Comparison of ENCODE assay signal across 18 cellular contexts in genomic region chr10:56624082-56624481, GRCh38.
A peak's percentile ranks its signal among the peaks of the same experiment; 100 is the strongest.
DNase-seq lines count a peak whose midpoint lies in the region; ATAC-seq lines count a peak whose summit lies in the region.
"Had no signal": no experiment of that assay in that cellular context is flagged by ENCODE, and none has a peak within 500 bp of the region (broad histone marks: within the 10 kb centered on the region; RNA-seq: fewer than 3 reads in every experiment).

No MANE protein-coding gene starts in this region.

- H3K27ac Mint-ChIP-seq in activated naive CD8-positive, alpha-beta T cell treated with anti-CD3 and anti-CD28 coated beads, Interleukin-2, amount 50 U/mL, for 24 hours = no peak overlapping the region
- H3K27ac Mint-ChIP-seq: neural progenitor cell had no signal

- no peaks in the 10 kb centered on the region for H3K36me3 Mint-ChIP-seq in activated naive CD8-positive, alpha-beta T cell treated with anti-CD3 and anti-CD28 coated beads, Interleukin-2, amount 50 U/mL, for 24 hours (ENCODE audit: low read depth)
- H3K36me3 Mint-ChIP-seq: neural progenitor cell had no signal

- H3K9me3 Mint-ChIP-seq in activated naive CD8-positive, alpha-beta T cell treated with anti-CD3 and anti-CD28 coated beads, Interleukin-2, amount 50 U/mL, for 24 hours = peaks cover 4% of the 10 kb centered on the region
- H3K9me3 Mint-ChIP-seq: neural progenitor cell had no signal

- DNase-seq in middle frontal gyrus (ENCODE audit: extremely low spot score, low spot score) (no peak), AG08396 (ENCODE audit: low spot score) (no peak), mucosa of gallbladder (ENCODE audit: low spot score) (no peak)
- DNase-seq in activated naive CD8-positive, alpha-beta T cell treated with anti-CD3 and anti-CD28 coated beads, Interleukin-2, amount 50 U/mL, for 24 hours = no peak
- DNase-seq: activated CD8-positive, alpha-beta memory T cell treated with anti-CD3 and anti-CD28 coated beads, Interleukin-2, amount 50 U/mL, for 4 hours; BE2C; EL; hippocampal formation; Karpas-422; left ventricle myocardium inferior; NCI-H2029 treated with DMSO at 0.1 percent for 48 hours; substantia nigra; WERI-Rb-1 had no signal

- H3K27me3 Mint-ChIP-seq in activated naive CD8-positive, alpha-beta T cell treated with anti-CD3 and anti-CD28 coated beads, Interleukin-2, amount 50 U/mL, for 24 hours = no peaks in the 10 kb centered on the region

- ATAC-seq in GM18861 (IDR thresholded peaks at IDR 0.05; ENCODE audit: unreplicated experiment) (peak; percentile 60), GM21423 (IDR thresholded peaks at IDR 0.05; ENCODE audit: unreplicated experiment) (peak; percentile 76), HG02943 (IDR thresholded peaks at IDR 0.05; ENCODE audit: low read depth, unreplicated experiment) (peak; percentile 65), HG03571 (IDR thresholded peaks at IDR 0.05; ENCODE audit: unreplicated experiment) (peak; percentile 55)
- no peak for ATAC-seq in activated naive CD8-positive, alpha-beta T cell treated with anti-CD3 and anti-CD28 coated beads, Interleukin-2, amount 50 U/mL, for 24 hours

- peaks cover 10% of the 10 kb centered on the region for H3K4me1 Mint-ChIP-seq in activated naive CD8-positive, alpha-beta T cell treated with anti-CD3 and anti-CD28 coated beads, Interleukin-2, amount 50 U/mL, for 24 hours
- H3K4me1 Mint-ChIP-seq: neural progenitor cell had no signal

- H3K4me3 Mint-ChIP-seq in activated naive CD8-positive, alpha-beta T cell treated with anti-CD3 and anti-CD28 coated beads, Interleukin-2, amount 50 U/mL, for 24 hours = no peak overlapping the region
- H3K4me3 Mint-ChIP-seq: neural progenitor cell had no signal
